In the genomic region with DNA sequence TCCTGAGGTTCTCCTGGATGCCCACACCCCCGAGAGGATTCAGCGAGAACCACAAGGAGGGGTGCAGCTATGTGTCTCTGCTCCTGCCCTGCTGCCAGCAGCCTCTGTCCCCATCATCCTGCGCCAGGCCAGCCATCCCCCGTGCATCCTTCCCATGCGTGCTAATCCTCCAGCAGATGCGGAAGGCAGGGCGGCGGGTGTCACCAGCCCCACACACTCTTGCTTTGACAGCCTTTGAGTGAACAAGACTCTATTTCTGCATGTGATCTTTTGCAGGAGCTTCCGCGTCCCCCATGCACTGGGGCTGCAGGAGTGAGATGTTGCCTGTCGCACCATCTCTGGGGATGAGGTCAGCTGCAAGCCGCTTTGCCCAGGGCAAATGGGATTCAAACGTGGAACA, we compare ENCODE assay signal across 27 cellular contexts. TPM values are rescaled to one million over a fixed set of nuclear protein-coding genes. Genes with fewer than 3 reads are reported as not detected.
"Had no signal": no experiment of that assay in that cellular context is flagged by ENCODE, and none has a peak within 500 bp of the region (broad histone marks: within the 10 kb centered on the region; RNA-seq: fewer than 3 reads in every experiment).

No MANE protein-coding gene starts in this region.

- H3K27ac ChIP-seq: breast epithelium, KMS-11 had no signal

- H3K4me3 ChIP-seq: breast epithelium, MG63 had no signal

- DNase-seq: activated B cell treated with CpG ODN at 0.5 μM for 24 hours; activated CD4-positive, alpha-beta T cell treated with anti-CD3 and anti-CD28 coated beads for 1 hour; activated CD4-positive, alpha-beta T cell treated with anti-CD3 and anti-CD28 coated beads, Interleukin-2, amount 10 ng/mL, durations not matched to agents 24 days and 14 days; activated CD4-positive, alpha-beta T cell treated with anti-CD3 and anti-CD28 coated beads, Interleukin-2, amount 50 U/mL, for 48 hours; activated CD8-positive, alpha-beta memory T cell treated with anti-CD3 and anti-CD28 coated beads, Interleukin-2, amount 10 ng/mL, durations not matched to agents 7 days and 5 days; activated effector memory CD4-positive, alpha-beta T cell treated with Interleukin-2 at 50 U/mL for 16 hours; activated naive CD4-positive, alpha-beta T cell; activated T-cell treated with anti-CD3 and anti-CD28 coated beads, Interleukin-2, amount 50 U/mL, for 24 hours; caudate nucleus; MG63; MV-4-11; NCI-H1092 treated with DMSO at 0.1 percent for 48 hours; NCI-H1417 treated with DMSO at 0.1 percent for 48 hours; NCI-H1694; NCI-H2029; NCI-H2107; NCI-H2171 treated with DMSO at 0.1 percent for 48 hours; NCI-H226; PC-3; SIG-M5; T-cell; T-helper 2 cell; T1000 had no signal

- H3K4me1 ChIP-seq: breast epithelium had no signal

- ATAC-seq: activated CD8-positive, alpha-beta memory T cell treated with anti-CD3 and anti-CD28 coated beads, Interleukin-2, amount 10 ng/mL, durations not matched to agents 7 days and 5 days; PC-3; T-cell had no signal

- H3K9ac ChIP-seq: KMS-11 had no signal

- H3K9me3 ChIP-seq: breast epithelium, MG63 had no signal

- H3K36me3 ChIP-seq: breast epithelium, MG63 had no signal

- H3K4me2 ChIP-seq: KMS-11 had no signal

- FAIRE-seq: RCC 7860, TTC549 had no signal

RNA-seq across cellular contexts. Expression of gene OLFM1, which starts 58.0 kb away (rescaled TPM):
- total RNA-seq: activated B cell treated with CpG ODN at 0.5 μM for 24 hours had no signal
